ENCODE assay signal across 1 cellular context in the genomic region with DNA sequence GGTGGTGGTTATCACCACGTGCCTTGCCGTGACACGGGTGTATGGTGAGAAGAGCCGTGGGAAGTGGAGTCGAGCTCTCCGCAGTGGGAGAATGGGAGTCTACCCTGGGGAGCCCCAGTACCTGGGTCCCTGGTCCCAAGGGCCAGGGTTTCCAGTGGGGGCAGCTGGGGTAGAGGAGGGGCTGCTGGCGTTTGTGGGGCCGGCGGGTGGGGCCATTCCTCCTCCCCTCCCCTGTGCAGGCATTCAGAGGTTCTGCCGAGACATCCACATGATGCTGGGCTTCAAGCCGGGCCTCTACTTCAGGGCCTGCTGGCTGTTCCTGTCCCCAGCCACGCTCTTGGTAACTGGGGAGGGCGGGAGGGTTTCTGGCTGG.
TF ChIP-seq lines count a peak whose summit lies in the region.

No MANE protein-coding gene starts in this region.

TF ChIP-seq in GM23338, 12 proteins besides CTCF, POLR2A, EP300 and RAD21 (continued from another document):
- TF ChIP-seq, protein P1, sequence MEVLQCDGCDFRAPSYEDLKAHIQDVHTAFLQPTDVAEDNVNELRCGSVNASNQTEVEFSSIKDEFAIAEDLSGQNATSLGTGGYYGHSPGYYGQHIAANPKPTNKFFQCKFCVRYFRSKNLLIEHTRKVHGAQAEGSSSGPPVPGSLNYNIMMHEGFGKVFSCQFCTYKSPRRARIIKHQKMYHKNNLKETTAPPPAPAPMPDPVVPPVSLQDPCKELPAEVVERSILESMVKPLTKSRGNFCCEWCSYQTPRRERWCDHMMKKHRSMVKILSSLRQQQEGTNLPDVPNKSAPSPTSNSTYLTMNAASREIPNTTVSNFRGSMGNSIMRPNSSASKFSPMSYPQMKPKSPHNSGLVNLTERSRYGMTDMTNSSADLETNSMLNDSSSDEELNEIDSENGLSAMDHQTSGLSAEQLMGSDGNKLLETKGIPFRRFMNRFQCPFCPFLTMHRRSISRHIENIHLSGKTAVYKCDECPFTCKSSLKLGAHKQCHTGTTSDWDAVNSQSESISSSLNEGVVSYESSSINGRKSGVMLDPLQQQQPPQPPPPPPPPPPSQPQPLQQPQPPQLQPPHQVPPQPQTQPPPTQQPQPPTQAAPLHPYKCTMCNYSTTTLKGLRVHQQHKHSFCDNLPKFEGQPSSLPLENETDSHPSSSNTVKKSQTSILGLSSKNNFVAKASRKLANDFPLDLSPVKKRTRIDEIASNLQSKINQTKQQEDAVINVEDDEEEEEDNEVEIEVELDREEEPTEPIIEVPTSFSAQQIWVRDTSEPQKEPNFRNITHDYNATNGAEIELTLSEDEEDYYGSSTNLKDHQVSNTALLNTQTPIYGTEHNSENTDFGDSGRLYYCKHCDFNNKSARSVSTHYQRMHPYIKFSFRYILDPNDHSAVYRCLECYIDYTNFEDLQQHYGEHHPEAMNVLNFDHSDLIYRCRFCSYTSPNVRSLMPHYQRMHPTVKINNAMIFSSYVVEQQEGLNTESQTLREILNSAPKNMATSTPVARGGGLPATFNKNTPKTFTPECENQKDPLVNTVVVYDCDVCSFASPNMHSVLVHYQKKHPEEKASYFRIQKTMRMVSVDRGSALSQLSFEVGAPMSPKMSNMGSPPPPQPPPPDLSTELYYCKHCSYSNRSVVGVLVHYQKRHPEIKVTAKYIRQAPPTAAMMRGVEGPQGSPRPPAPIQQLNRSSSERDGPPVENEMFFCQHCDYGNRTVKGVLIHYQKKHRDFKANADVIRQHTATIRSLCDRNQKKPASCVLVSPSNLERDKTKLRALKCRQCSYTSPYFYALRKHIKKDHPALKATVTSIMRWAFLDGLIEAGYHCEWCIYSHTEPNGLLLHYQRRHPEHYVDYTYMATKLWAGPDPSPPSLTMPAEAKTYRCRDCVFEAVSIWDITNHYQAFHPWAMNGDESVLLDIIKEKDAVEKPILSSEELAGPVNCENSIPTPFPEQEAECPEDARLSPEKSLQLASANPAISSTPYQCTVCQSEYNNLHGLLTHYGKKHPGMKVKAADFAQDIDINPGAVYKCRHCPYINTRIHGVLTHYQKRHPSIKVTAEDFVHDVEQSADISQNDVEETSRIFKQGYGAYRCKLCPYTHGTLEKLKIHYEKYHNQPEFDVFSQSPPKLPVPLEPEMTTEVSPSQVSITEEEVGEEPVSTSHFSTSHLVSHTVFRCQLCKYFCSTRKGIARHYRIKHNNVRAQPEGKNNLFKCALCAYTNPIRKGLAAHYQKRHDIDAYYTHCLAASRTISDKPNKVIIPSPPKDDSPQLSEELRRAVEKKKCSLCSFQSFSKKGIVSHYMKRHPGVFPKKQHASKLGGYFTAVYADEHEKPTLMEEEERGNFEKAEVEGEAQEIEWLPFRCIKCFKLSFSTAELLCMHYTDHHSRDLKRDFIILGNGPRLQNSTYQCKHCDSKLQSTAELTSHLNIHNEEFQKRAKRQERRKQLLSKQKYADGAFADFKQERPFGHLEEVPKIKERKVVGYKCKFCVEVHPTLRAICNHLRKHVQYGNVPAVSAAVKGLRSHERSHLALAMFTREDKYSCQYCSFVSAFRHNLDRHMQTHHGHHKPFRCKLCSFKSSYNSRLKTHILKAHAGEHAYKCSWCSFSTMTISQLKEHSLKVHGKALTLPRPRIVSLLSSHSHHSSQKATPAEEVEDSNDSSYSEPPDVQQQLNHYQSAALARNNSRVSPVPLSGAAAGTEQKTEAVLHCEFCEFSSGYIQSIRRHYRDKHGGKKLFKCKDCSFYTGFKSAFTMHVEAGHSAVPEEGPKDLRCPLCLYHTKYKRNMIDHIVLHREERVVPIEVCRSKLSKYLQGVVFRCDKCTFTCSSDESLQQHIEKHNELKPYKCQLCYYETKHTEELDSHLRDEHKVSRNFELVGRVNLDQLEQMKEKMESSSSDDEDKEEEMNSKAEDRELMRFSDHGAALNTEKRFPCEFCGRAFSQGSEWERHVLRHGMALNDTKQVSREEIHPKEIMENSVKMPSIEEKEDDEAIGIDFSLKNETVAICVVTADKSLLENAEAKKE (CRISPR knock-in tag; IDR thresholded peaks at IDR 0.05) = no peak
- TF ChIP-seq POLR2AphosphoS5 (IDR thresholded peaks at IDR 0.05; ENCODE audit: low read depth) = no peak
- TF ChIP-seq EZH2phosphoT487 (IDR thresholded peaks at IDR 0.05; ENCODE audit: unreplicated experiment) = no peak
- no peak for TF ChIP-seq ZNF331 (CRISPR knock-in tag; IDR thresholded peaks at IDR 0.05; ENCODE audit: low read depth)
- TF ChIP-seq ZNF114 (CRISPR knock-in tag; IDR thresholded peaks at IDR 0.05) = no peak
TF ChIP-seq in GM23338: peak in this region for 0.
